In the genomic region with DNA sequence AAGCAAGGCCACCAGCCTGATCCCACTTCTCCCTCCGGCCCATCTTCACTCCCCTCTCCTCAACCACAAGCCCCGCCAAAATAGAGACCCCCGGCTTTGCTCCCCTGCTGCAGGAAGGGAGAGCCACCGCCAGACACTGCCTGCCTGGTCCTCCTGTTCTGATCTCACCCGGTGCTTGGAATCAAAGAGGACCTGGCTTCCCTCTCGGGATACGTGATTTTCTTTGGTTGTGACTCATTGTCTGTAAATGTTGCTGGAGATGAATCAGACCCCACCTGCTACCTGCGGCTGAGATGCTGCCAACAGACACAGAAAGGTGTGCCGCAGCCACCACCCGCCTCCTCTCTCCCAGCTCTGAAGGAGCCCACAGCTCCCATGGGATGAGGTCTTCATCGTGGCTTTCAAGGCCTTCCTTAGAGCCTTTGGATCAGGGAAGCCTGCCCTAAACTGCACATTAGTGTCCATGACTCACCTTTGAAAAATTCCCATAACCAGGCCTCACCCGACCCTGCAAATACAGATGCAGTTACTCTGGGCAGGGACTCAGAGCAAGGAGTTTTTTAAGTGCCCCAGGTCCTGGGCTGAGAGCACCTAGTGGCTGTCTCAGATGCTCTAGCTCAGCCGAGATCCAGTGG, we compare ENCODE assay signal across 8 cellular contexts.
A peak's percentile ranks its signal among the peaks of the same experiment; 100 is the strongest.
DNase-seq lines count a peak whose midpoint lies in the region; ATAC-seq and TF ChIP-seq lines count a peak whose summit lies in the region.

No MANE protein-coding gene starts in this region.

- no peak overlapping the region for H2BK120ac ChIP-seq in mesendoderm (ENCODE audit: low read depth, low read length)

- H3K79me1 ChIP-seq in mesendoderm (ENCODE audit: low read length): no peaks in the 10 kb centered on the region

- no peaks in the 10 kb centered on the region for H3K79me2 ChIP-seq in ACC112 (ENCODE audit: control insufficient read depth, insufficient read depth, low read length, unreplicated experiment)
- no peaks in the 10 kb centered on the region for H3K79me2 ChIP-seq in mesendoderm (ENCODE audit: control insufficient read depth, insufficient read depth, low read length)

- H3K4me1 ChIP-seq in ACC112 (ENCODE audit: control insufficient read depth, insufficient read depth, low read length, unreplicated experiment) (peaks cover 26% of the 10 kb centered on the region), mesendoderm (ENCODE audit: control insufficient read depth, low read depth, low read length) (peaks cover 5% of the 10 kb centered on the region)
- no peaks in the 10 kb centered on the region for H3K4me1 ChIP-seq in CD8-positive, alpha-beta memory T cell (ENCODE audit: insufficient read depth, low read length)

- peak overlapping the region; percentile 8 for H3K18ac ChIP-seq in mesendoderm (ENCODE audit: low read length)

- peak overlapping the region; percentile 54 for H3K56ac ChIP-seq in mesendoderm (ENCODE audit: low read length)

- no peak overlapping the region for H3K4me2 ChIP-seq in mesendoderm (ENCODE audit: low read length)

- H3K4ac ChIP-seq in mesendoderm (ENCODE audit: low read depth, low read length): peak overlapping the region; percentile 7

- peak overlapping the region; percentile 22 for H3K9ac ChIP-seq in mesendoderm (ENCODE audit: low read length)

- H3K27ac ChIP-seq in ACC112 (ENCODE audit: low read depth, low read length) (0 out of 2 replicates have a peak overlapping the region, but pooled peaks have one; percentile 1), brain microvascular endothelial cell (peak overlapping the region; percentile 18), mesendoderm (ENCODE audit: low read depth, low read length) (peak overlapping the region; percentile 46)
- H3K27ac ChIP-seq in CD8-positive, alpha-beta memory T cell (ENCODE audit: low read depth, low read length): no peak overlapping the region

- no peak overlapping the region for H4K8ac ChIP-seq in mesendoderm (ENCODE audit: low read depth, low read length)

- CTCF ChIA-PET in CD8-positive, alpha-beta memory T cell (lab: Charles Lee): interaction anchor here (1.1 to 1.5 kb wide), 4 partner anchors 16 to 285 kb away, joined by 3 to 4 read pairs (median 4); no protein-coding TSS in a partner anchor

- no peak overlapping the region for H2AK5ac ChIP-seq in mesendoderm (ENCODE audit: low read length)

- H2BK15ac ChIP-seq in mesendoderm (replicated peaks; ENCODE audit: low read depth): no peak overlapping the region

- H3K27me3 Mint-ChIP-seq in CD8-positive, alpha-beta memory T cell: peaks cover 5 to 12% of the 10 kb centered on the region in 2 donors

- H4K5ac ChIP-seq in mesendoderm (ENCODE audit: low read length): no peak overlapping the region

- no peaks in the 10 kb centered on the region for H3K9me3 ChIP-seq in CD8-positive, alpha-beta memory T cell (ENCODE audit: low read length)

- peak; percentile 44 for TF ChIP-seq CTCF in brain microvascular endothelial cell (IDR thresholded peaks at IDR 0.05; ENCODE audit: low read depth, low read length, missing control alignments)

- in situ Hi-C loops in brain microvascular endothelial cell (cut with HindIII; ENCODE audit: low pct_ligation_motif_present, low sequenced_read_pairs): loop anchor here (25.0 kb wide), 1 partner anchor 277 kb away; no protein-coding TSS in a partner anchor

- no CpG with 5 or more reads among the region's 13 CpGs for WGBS in mesendoderm (ENCODE audit: extremely low coverage, insufficient coverage, low lambda C conversion rate)

- DNase-seq in HS-27A (ENCODE audit: low read depth) (peak; percentile 87), brain microvascular endothelial cell (peak; percentile 73), mesendoderm (peak; percentile 93)
- DNase-seq in activated CD4-positive, alpha-beta T cell treated with anti-CD3 and anti-CD28 coated beads for 4 hours: no peak
- no peak for DNase-seq in CD8-positive, alpha-beta memory T cell
- DNase-seq in stimulated activated CD4-positive, alpha-beta T cell treated with anti-CD3 and anti-CD28 coated beads, Interleukin-12 subunit alpha, Interleukin-12 subunit beta, amount 100 ng/mL, for 4 hours: no peak

- H3K4me3 ChIP-seq in ACC112 (ENCODE audit: low read depth, low read length) (no peak overlapping the region), brain microvascular endothelial cell (ENCODE audit: low read depth, low read length) (no peak overlapping the region), mesendoderm (ENCODE audit: low read length) (no peak overlapping the region)
- H3K4me3 ChIP-seq in CD8-positive, alpha-beta memory T cell (ENCODE audit: low read length): no peak overlapping the region

- no peak overlapping the region for H3K23ac ChIP-seq in mesendoderm (ENCODE audit: low read length)

- peaks cover 0 to 2% (median 0%) of the 10 kb centered on the region in 3 donors for H3K36me3 Mint-ChIP-seq in CD8-positive, alpha-beta memory T cell

- H3K4me3 Mint-ChIP-seq in CD8-positive, alpha-beta memory T cell: no peak overlapping the region

- POLR2A ChIA-PET in CD8-positive, alpha-beta memory T cell (lab: Charles Lee): interaction anchor here (0.5 kb wide), 1 partner anchor 21 kb away, joined by 3 read pairs; no protein-coding TSS in a partner anchor

- no peak for ATAC-seq in HG03095 (IDR thresholded peaks at IDR 0.05; ENCODE audit: unreplicated experiment)

- no peaks in the 10 kb centered on the region for H3K9me3 Mint-ChIP-seq in CD8-positive, alpha-beta memory T cell

- peak overlapping the region in 1 of 8 donors; percentile 6 for H3K27ac Mint-ChIP-seq in CD8-positive, alpha-beta memory T cell

- H3K4me1 Mint-ChIP-seq in CD8-positive, alpha-beta memory T cell: no peaks in the 10 kb centered on the region

- H3K36me3 ChIP-seq in ACC112 (ENCODE audit: insufficient read depth, low read length) (no peaks in the 10 kb centered on the region), brain microvascular endothelial cell (replicated peaks) (no peaks in the 10 kb centered on the region), mesendoderm (ENCODE audit: control insufficient read depth, insufficient read depth, low read length) (no peaks in the 10 kb centered on the region)
- no peaks in the 10 kb centered on the region for H3K36me3 ChIP-seq in CD8-positive, alpha-beta memory T cell (ENCODE audit: insufficient read depth, low read length)

- H2AFZ ChIP-seq in ACC112 (ENCODE audit: low read length, unreplicated experiment): peak overlapping the region; percentile 30

- peak overlapping the region; percentile 6 for H2BK5ac ChIP-seq in mesendoderm (ENCODE audit: low read length)

- no peaks in the 10 kb centered on the region for H3K27me3 ChIP-seq in ACC112 (ENCODE audit: insufficient read depth, low read length)
- no peaks in the 10 kb centered on the region for H3K27me3 ChIP-seq in brain microvascular endothelial cell (replicated peaks)
- H3K27me3 ChIP-seq in mesendoderm (ENCODE audit: insufficient read depth, low read length, poor library complexity): no peaks in the 10 kb centered on the region
- H3K27me3 ChIP-seq in CD8-positive, alpha-beta memory T cell (ENCODE audit: insufficient read depth, low read length, poor library complexity, severe bottlenecking): no peaks in the 10 kb centered on the region

Comparison
In these comparisons a context has a peak if more than half of its experiments do, and no peak if none do; other contexts are left out.
1. DNase-seq: peak in HS-27A (single experiment), brain microvascular endothelial cell (single experiment) and mesendoderm (single experiment); none in activated CD4-positive, alpha-beta T cell treated with anti-CD3 and anti-CD28 coated beads for 4 hours (0 of 2), CD8-positive, alpha-beta memory T cell (0 of 5) and stimulated activated CD4-positive, alpha-beta T cell treated with anti-CD3 and anti-CD28 coated beads, Interleukin-12 subunit alpha, Interleukin-12 subunit beta, amount 100 ng/mL, for 4 hours (single experiment).